32 cellular contexts compared by ENCODE assay signal in genomic region chr21:27761623-27762022, GRCh38.
A peak's percentile ranks its signal among the peaks of the same experiment; 100 is the strongest.
DNase-seq lines count a peak whose midpoint lies in the region; ATAC-seq, FAIRE-seq and TF ChIP-seq lines count a peak whose summit lies in the region.
"Had no signal": no experiment of that assay in that cellular context is flagged by ENCODE, and none has a peak within 500 bp of the region (broad histone marks: within the 10 kb centered on the region; RNA-seq: fewer than 3 reads in every experiment).

No MANE protein-coding gene starts in this region.

- no peak overlapping the region for H3K9ac ChIP-seq in H1 (replicated peaks in 1 of 4; ENCODE audit: extremely low read depth in 1 of 4, low read depth in 3 of 4, low read length in 3 of 4)

- no peak for ATAC-seq in GM21447 (IDR thresholded peaks at IDR 0.05; ENCODE audit: unreplicated experiment)
- ATAC-seq: activated CD8-positive, alpha-beta T cell treated with anti-CD3 and anti-CD28 coated beads, Interleukin-2, amount 10 ng/mL, durations not matched to agents 7 days and 5 days; activated naive CD8-positive, alpha-beta T cell treated with anti-CD3 and anti-CD28 coated beads, Interleukin-2, amount 50 U/mL, for 24 hours; effector memory CD8-positive, alpha-beta T cell; GM12878; K562; Panc1; T-cell had no signal

- no peak overlapping the region for H2BK15ac ChIP-seq in H1 (ENCODE audit: low read length)

- H3K9me3 ChIP-seq in H1 (ENCODE audit: insufficient read depth in 2 of 2, low read depth in 1 of 2, low read length in 1 of 2) = peaks cover 0 to 6% of the 10 kb centered on the region in 2 experiments; a peak in 2 of 4 replicates
- H3K9me3 ChIP-seq: esophagus squamous epithelium had no signal

- H2AK5ac ChIP-seq in H1 (ENCODE audit: low read depth, low read length) = no peak overlapping the region

- H3K23me2 ChIP-seq in H1 (ENCODE audit: low read depth, low read length) = no peaks in the 10 kb centered on the region

- no peak overlapping the region for H2BK12ac ChIP-seq in H1 (ENCODE audit: low read depth, low read length)

- CTCF ChIA-PET in H1 (lab: Charles Lee; ENCODE audit: partially characterized antibody) = no interaction called here

- no peak overlapping the region for H3K14ac ChIP-seq in H1 (ENCODE audit: insufficient read length)

- no peak overlapping the region for H3K4ac ChIP-seq in H1 (replicated peaks; ENCODE audit: insufficient read length, low read depth, low read length)

- H2BK120ac ChIP-seq in H1 (replicated peaks; ENCODE audit: low read depth, low read length) = no peak overlapping the region

- H3K4me1 ChIP-seq in H1 (replicated peaks in 1 of 4; ENCODE audit: control insufficient read depth in 3 of 4, insufficient read depth in 4 of 4, low read length in 3 of 4) = peaks cover 0 to 4% (median 0%) of the 10 kb centered on the region in 4 experiments; a peak in 1 of 7 replicates
- H3K4me1 ChIP-seq: esophagus squamous epithelium had no signal

- POLR2A ChIA-PET in H1 (lab: Charles Lee; ENCODE audit: partially characterized antibody) = no interaction called here

- H3K4me3 Mint-ChIP-seq in CD14-positive monocyte = no peak overlapping the region
- H3K4me3 Mint-ChIP-seq: activated CD8-positive, alpha-beta T cell treated with anti-CD3 and anti-CD28 coated beads, Interleukin-2, amount 10 ng/mL, durations not matched to agents 7 days and 5 days; activated naive CD8-positive, alpha-beta T cell treated with anti-CD3 and anti-CD28 coated beads, Interleukin-2, amount 50 U/mL, for 24 hours; effector memory CD8-positive, alpha-beta T cell; T-cell had no signal

- no peaks in the 10 kb centered on the region for H3K27me3 ChIP-seq in H1 (replicated peaks in 1 of 4; ENCODE audit: control insufficient read depth in 3 of 4, extremely low read depth in 1 of 4, insufficient read depth in 3 of 4, low read length in 3 of 4)
- H3K27me3 ChIP-seq: BE2C, esophagus squamous epithelium had no signal

- H4K20me1 ChIP-seq in H1 (replicated peaks in 1 of 2; ENCODE audit: control insufficient read depth in 1 of 2, insufficient read depth in 2 of 2, low read length in 2 of 2) = no peaks in the 10 kb centered on the region

- H3K56ac ChIP-seq in H1 (replicated peaks; ENCODE audit: insufficient read length, low read depth, low read length) = no peak overlapping the region

- peaks cover 0 to 3% (median 1%) of the 10 kb centered on the region in 3 donors for H3K27me3 Mint-ChIP-seq in CD14-positive monocyte (ENCODE audit: low read depth in 3 of 3)
- H3K27me3 Mint-ChIP-seq: activated naive CD8-positive, alpha-beta T cell treated with anti-CD3 and anti-CD28 coated beads, Interleukin-2, amount 50 U/mL, for 24 hours; effector memory CD8-positive, alpha-beta T cell; T-cell had no signal

- H3K9me3 Mint-ChIP-seq in CD14-positive monocyte = peaks cover 0 to 7% (median 2%) of the 10 kb centered on the region in 7 donors

- peak overlapping the region; percentile 91 for H2AFZ ChIP-seq in H1 (ENCODE audit: low read length)

- no peak for TF ChIP-seq RAD21 in H1 (IDR thresholded peaks at IDR 0.05 in 1 of 2, conservative IDR thresholded peaks at IDR 0.05 in 1 of 2; ENCODE audit: low read depth in 2 of 2, low read length in 2 of 2)

- no peak overlapping the region for H4K5ac ChIP-seq in H1 (ENCODE audit: insufficient read length, low read depth, low read length)

- peak overlapping the region; percentile 29; the same call in 1 of the 2 replicates for H2BK5ac ChIP-seq in H1 (ENCODE audit: low read depth, low read length)

- H4K91ac ChIP-seq in H1 (replicated peaks; ENCODE audit: insufficient read length, low read length) = no peak overlapping the region

- H3K36me3 ChIP-seq in H1 (ENCODE audit: control insufficient read depth in 2 of 4, insufficient read depth in 4 of 4, low read length in 3 of 4) = no peaks in the 10 kb centered on the region
- H3K36me3 ChIP-seq: BE2C, esophagus squamous epithelium had no signal

- no peak for FAIRE-seq in H1 (lab: Jason Lieb, UNC)
- FAIRE-seq: A204.1, GM12878, K562, urothelium cell line had no signal

- H3K4me1 Mint-ChIP-seq in CD14-positive monocyte = no peaks in the 10 kb centered on the region
- H3K4me1 Mint-ChIP-seq: activated naive CD8-positive, alpha-beta T cell treated with anti-CD3 and anti-CD28 coated beads, Interleukin-2, amount 50 U/mL, for 24 hours; T-cell had no signal

- H3K23ac ChIP-seq in H1 (ENCODE audit: insufficient read length) = no peak overlapping the region

- H3K4me2 ChIP-seq in H1 (ENCODE audit: insufficient read depth in 1 of 2, low read depth in 2 of 2, low read length in 2 of 2) = 0 out of 4 replicates have a peak overlapping the region, but pooled peaks of 1 of the 2 experiments have one; percentile 5

- TF ChIP-seq EP300 in H1 (IDR thresholded peaks at IDR 0.05; ENCODE audit: borderline replicate concordance in 1 of 2, low read depth in 2 of 2, low read length in 2 of 2) = no peak

- DNase-seq in COLO829 (ENCODE audit: low spot score) (peak; percentile 70), LNCaP clone FGC (ENCODE audit: low read depth) (peak; percentile 1), H1 (ENCODE audit: low read depth in 1 of 2, low spot score in 2 of 2) (no peak), midbrain (lab: John Stamatoyannopoulos, UW) (peak; percentile 1), NCI-H524 treated with DMSO at 0.1 percent for 48 hours (lab: John Stamatoyannopoulos, UW) (no peak), hippocampal formation (lab: John Stamatoyannopoulos, UW) (no peak), CD14-positive monocyte (ENCODE audit: low spot score) (no peak)
- DNase-seq: activated CD4-positive, CD25-positive, alpha-beta regulatory T cell treated with anti-CD3 and anti-CD28 coated beads, Interleukin-2, amount 50 U/mL, for 72 hours; activated CD8-positive, alpha-beta T cell treated with anti-CD3 and anti-CD28 coated beads, Interleukin-2, amount 10 ng/mL, durations not matched to agents 7 days and 5 days; activated gamma-delta T cell; activated naive CD8-positive, alpha-beta T cell treated with anti-CD3 and anti-CD28 coated beads, Interleukin-2, amount 50 U/mL, for 24 hours; activated T-cell treated with anti-CD3 and anti-CD28 coated beads for 4 hours; BE2C; DND-41; effector memory CD8-positive, alpha-beta T cell; esophagus squamous epithelium; islet precursor cell; NCI-H1417 treated with DMSO at 0.1 percent for 48 hours; NCI-H524; nucleus accumbens; SIG-M5; stimulated activated CD4-positive, alpha-beta T cell treated with anti-CD3 and anti-CD28 coated beads, Interleukin-12 subunit alpha, Interleukin-12 subunit beta, amount 100 ng/mL, for 4 hours; stimulated activated CD4-positive, alpha-beta T cell treated with anti-CD3 and anti-CD28 coated beads, Interleukin-4, amount 100 ng/mL, for 4 hours; stimulated activated naive CD4-positive, alpha-beta T cell; T-cell had no signal

- no peak overlapping the region for H3K27ac ChIP-seq in H1 (ENCODE audit: low read depth, low read length)
- H3K27ac ChIP-seq: coronary artery, esophagus squamous epithelium had no signal

- TF ChIP-seq POLR2A in H1 (IDR thresholded peaks at IDR 0.05; ENCODE audit: control extremely low read depth in 1 of 2, low read depth in 2 of 2, low read length in 2 of 2) = no peak

- 65% methylated on average over 1 of the region's 1 CpG; no CpG with 5 or more reads in 1 of the 2 experiments for WGBS in H1 (ENCODE audit: extremely low coverage in 1 of 2, insufficient coverage in 1 of 2, insufficient read length in 1 of 2, insufficient replicate concordance in 2 of 2, low coverage in 1 of 2, low lambda C conversion rate in 2 of 2, missing lambda C conversion rate in 1 of 2), 2 experiments

- no peak overlapping the region for H3K4me3 ChIP-seq in LNCaP clone FGC (ENCODE audit: low read depth, low read length)
- H3K4me3 ChIP-seq in H1 (ENCODE audit: extremely low read depth in 1 of 4, insufficient read depth in 2 of 4, low read depth in 3 of 4, low read length in 4 of 4) = no peak overlapping the region
- H3K4me3 ChIP-seq: coronary artery, esophagus squamous epithelium, GM12878, K562 had no signal

- no peaks in the 10 kb centered on the region for H3K36me3 Mint-ChIP-seq in CD14-positive monocyte
- H3K36me3 Mint-ChIP-seq: T-cell had no signal

- H3K27ac Mint-ChIP-seq in CD14-positive monocyte = no peak overlapping the region
- H3K27ac Mint-ChIP-seq: activated CD8-positive, alpha-beta T cell treated with anti-CD3 and anti-CD28 coated beads, Interleukin-2, amount 10 ng/mL, durations not matched to agents 7 days and 5 days; activated naive CD8-positive, alpha-beta T cell treated with anti-CD3 and anti-CD28 coated beads, Interleukin-2, amount 50 U/mL, for 24 hours; effector memory CD8-positive, alpha-beta T cell; T-cell had no signal

- no peak overlapping the region for H3K18ac ChIP-seq in H1 (ENCODE audit: extremely low read depth, low read length)

- intact Hi-C loops in CD14-positive monocyte (cut with micrococcal nuclease) = no loop called here

- H3K79me2 ChIP-seq in H1 (ENCODE audit: control insufficient read depth in 1 of 2, insufficient read depth in 2 of 2, low read length in 2 of 2) = no peaks in the 10 kb centered on the region

- TF ChIP-seq CTCF in LNCaP clone FGC (IDR thresholded peaks at IDR 0.05; ENCODE audit: control insufficient read depth, extremely low read depth, insufficient read depth) (no peak), H1 (IDR thresholded peaks at IDR 0.05; ENCODE audit: control extremely low read depth in 1 of 3, insufficient read depth in 1 of 3, low read depth in 1 of 3, low read length in 3 of 3) (no peak), CD14-positive monocyte (IDR thresholded peaks at IDR 0.05) (no peak)

- H2BK20ac ChIP-seq in H1 (ENCODE audit: low read length) = 0 out of 2 replicates have a peak overlapping the region, but pooled peaks have one; percentile 26

- no peaks in the 10 kb centered on the region for H3K79me1 ChIP-seq in H1 (ENCODE audit: low read depth, low read length)

- no peak overlapping the region for H4K8ac ChIP-seq in H1 (ENCODE audit: extremely low read depth, insufficient read depth, low read length)

TF ChIP-seq in H1, 55 proteins besides CTCF, POLR2A, EP300 and RAD21 (continues in another document):
- no peak for TF ChIP-seq CHD2 (IDR thresholded peaks at IDR 0.05; ENCODE audit: low read length)
- no peak for TF ChIP-seq MAFK (IDR thresholded peaks at IDR 0.05; ENCODE audit: low read depth, low read length)
- no peak for TF ChIP-seq CHD1 (IDR thresholded peaks at IDR 0.05; ENCODE audit: low read depth, low read length)
- no peak for TF ChIP-seq TAF1 (IDR thresholded peaks at IDR 0.05; ENCODE audit: low read depth, low read length)
- no peak for TF ChIP-seq SP2 (IDR thresholded peaks at IDR 0.05; ENCODE audit: low read length)
- TF ChIP-seq RXRA (IDR thresholded peaks at IDR 0.05; ENCODE audit: insufficient read depth, low read depth, low read length) = no peak
- no peak for TF ChIP-seq TCF12 (IDR thresholded peaks at IDR 0.05; ENCODE audit: low read depth, low read length)
- no peak for TF ChIP-seq BRCA1 (IDR thresholded peaks at IDR 0.05; ENCODE audit: low read depth, low read length)
- no peak for TF ChIP-seq EZH2 (IDR thresholded peaks at IDR 0.05; ENCODE audit: low read depth, low read length, severe bottlenecking)
- no peak for TF ChIP-seq HDAC6 (IDR thresholded peaks at IDR 0.05; ENCODE audit: low read depth, low read length)
- no peak for TF ChIP-seq SIN3A (conservative IDR thresholded peaks at IDR 0.05 in 1 of 2, IDR thresholded peaks at IDR 0.05 in 1 of 2; ENCODE audit: low read depth in 1 of 2, low read length in 2 of 2)

Comparison
In these comparisons a context has a peak if more than half of its experiments do, and no peak if none do; other contexts are left out.
1. DNase-seq: peak in COLO829 (single experiment), LNCaP clone FGC (single experiment) and midbrain (single experiment); none in H1 (0 of 2), NCI-H524 treated with DMSO at 0.1 percent for 48 hours (single experiment), hippocampal formation (0 of 2) and CD14-positive monocyte (single experiment).